ENCODE assay signal across 8 cellular contexts in genomic region chr7:23106491-23106800, GRCh38. TPM values are rescaled to one million over a fixed set of nuclear protein-coding genes. Genes with fewer than 3 reads are reported as not detected.
DNase-seq lines count a peak whose midpoint lies in the region; ATAC-seq, FAIRE-seq and TF ChIP-seq lines count a peak whose summit lies in the region.

No MANE protein-coding gene starts in this region.

- TF ChIP-seq CTCF in sigmoid colon (IDR thresholded peaks at IDR 0.05) = no peak

- peaks cover 5% of the 10 kb centered on the region for H3K4me1 ChIP-seq in right cardiac atrium (ENCODE audit: control insufficient read depth, insufficient read depth, low read length)
- H3K4me1 ChIP-seq in sigmoid colon = peaks cover 0 to 37% (median 28%) of the 10 kb centered on the region in 4 donors

- TF ChIP-seq EP300 in sigmoid colon (IDR thresholded peaks at IDR 0.05) = no peak

- peak overlapping the region; percentile 56 to 98 for H3K27ac Mint-ChIP-seq in activated naive CD4-positive, alpha-beta T cell treated with anti-CD3 and anti-CD28 coated beads, Interleukin-2, amount 50 U/mL, for 72 hours

- DNase-seq in DMS79 treated with DMSO at 0.1 percent for 48 hours (lab: John Stamatoyannopoulos, UW) (peak; percentile 68), LoVo (ENCODE audit: low spot score) (peak; percentile 42), right cardiac atrium (no peak), sigmoid colon (no peak), H54 (ENCODE audit: insufficient read length, low spot score) (no peak), middle frontal gyrus (ENCODE audit: extremely low spot score, low spot score) (no peak)
- no peak for DNase-seq in activated naive CD4-positive, alpha-beta T cell treated with anti-CD3 and anti-CD28 coated beads, Interleukin-2, amount 50 U/mL, for 72 hours (ENCODE audit: low spot score in 2 of 2)

- H3K9me3 Mint-ChIP-seq in activated naive CD4-positive, alpha-beta T cell treated with anti-CD3 and anti-CD28 coated beads, Interleukin-2, amount 50 U/mL, for 72 hours = no peaks in the 10 kb centered on the region

- intact Hi-C loops in right cardiac atrium (cut with DNase I) (loop anchor here (5.0 to 10.0 kb wide), 2 partner anchors 68 to 76 kb away; partner anchors contain the start of gene NUP42 (in 3 of the 4)), sigmoid colon (cut with DNase I) (loop anchor here (1.0 to 10.0 kb wide), 5 partner anchors 20 to 1682 kb away; partner anchors contain the start of genes MALSU1 and SP4)

- peaks cover 8 to 13% of the 10 kb centered on the region in 2 donors for H3K36me3 Mint-ChIP-seq in activated naive CD4-positive, alpha-beta T cell treated with anti-CD3 and anti-CD28 coated beads, Interleukin-2, amount 50 U/mL, for 72 hours

- H3K4me3 ChIP-seq in right cardiac atrium (ENCODE audit: low read length) (peak overlapping the region; percentile 90), sigmoid colon (peak overlapping the region; percentile 64 to 97 (median 90))

- WGBS in right cardiac atrium = under 1% methylated on average over 11 of the region's 11 CpGs
- 1% methylated on average over 11 of the region's 11 CpGs for WGBS in sigmoid colon, 2 donors

- ATAC-seq in GM21526 (IDR thresholded peaks at IDR 0.05; ENCODE audit: low FRiP score, unreplicated experiment) (peak; percentile 13), right cardiac atrium (peak; percentile 34 to 48)
- peak; percentile 1 to 18 for ATAC-seq in activated naive CD4-positive, alpha-beta T cell treated with anti-CD3 and anti-CD28 coated beads, Interleukin-2, amount 50 U/mL, for 72 hours

- H3K9me3 ChIP-seq in right cardiac atrium (ENCODE audit: control insufficient read depth, low read length) (no peaks in the 10 kb centered on the region), sigmoid colon (no peaks in the 10 kb centered on the region)

- FAIRE-seq in H54 (lab: Jason Lieb, UNC) = no peak

- TF ChIP-seq POLR2A in sigmoid colon (IDR thresholded peaks at IDR 0.05) (no peak), H54 (IDR thresholded peaks at IDR 0.05; ENCODE audit: low read depth, low read length) (no peak)

- H3K27ac ChIP-seq in right cardiac atrium (ENCODE audit: low read length) = peak overlapping the region; percentile 95
- H3K27ac ChIP-seq in sigmoid colon = peak overlapping the region; percentile 87 to 99 (median 96)

- no peaks in the 10 kb centered on the region for H3K36me3 ChIP-seq in sigmoid colon

- H3K27me3 ChIP-seq in right cardiac atrium (ENCODE audit: control insufficient read depth, insufficient read depth) (no peaks in the 10 kb centered on the region), sigmoid colon (no peaks in the 10 kb centered on the region)

RNA-seq across cellular contexts. Expression of gene KLHL7, which starts 0.9 kb away (rescaled TPM):
- 10 to 100 TPM; 19.7 to 27.6 TPM for total RNA-seq in activated naive CD4-positive, alpha-beta T cell treated with anti-CD3 and anti-CD28 coated beads, Interleukin-2, amount 50 U/mL, for 72 hours
- 100 to 1,000 TPM in 1 of 4 donors, 10 to 100 TPM in 3; 68.8 to 106 (median 83.2) TPM for total RNA-seq in right cardiac atrium
- polyA plus RNA-seq in right cardiac atrium = 61.7 TPM
- 10 to 100 TPM; 26.9 to 42.5 (median 28.4) TPM for total RNA-seq in sigmoid colon
- polyA plus RNA-seq in sigmoid colon = 10 to 100 TPM; 12.5 to 14.1 (median 13.2) TPM

Comparison
In these comparisons a context has a peak if more than half of its experiments do, and no peak if none do; other contexts are left out.
1. DNase-seq: peak in DMS79 treated with DMSO at 0.1 percent for 48 hours (single experiment) and LoVo (single experiment); none in activated naive CD4-positive, alpha-beta T cell treated with anti-CD3 and anti-CD28 coated beads, Interleukin-2, amount 50 U/mL, for 72 hours (0 of 2), right cardiac atrium (0 of 3), sigmoid colon (single experiment), H54 (single experiment) and middle frontal gyrus (single experiment).
2. Peak in every context shown above with its lines, with median percentiles within 50 percentile points of each other: ATAC-seq.